Comparison of ENCODE assay signal across 10 cellular contexts in genomic region chr20:4195499-4195898, GRCh38. TPM values are rescaled to one million over a fixed set of nuclear protein-coding genes. Genes with fewer than 3 reads are reported as not detected.
DNase-seq lines count a peak whose midpoint lies in the region; ATAC-seq and TF ChIP-seq lines count a peak whose summit lies in the region.
"Had no signal": no experiment of that assay in that cellular context is flagged by ENCODE, and none has a peak within 500 bp of the region (broad histone marks: within the 10 kb centered on the region; RNA-seq: fewer than 3 reads in every experiment).

No MANE protein-coding gene starts in this region.

- CTCF ChIA-PET in BJ (lab: Yijun Ruan, JAX) = interaction anchor here (0.6 to 2.3 kb wide), 11 partner anchors 12 to 88 kb away, joined by 3 to 19 read pairs (median 3); no protein-coding TSS in a partner anchor
- CTCF ChIA-PET in activated naive CD4-positive, alpha-beta T cell treated with anti-CD3 and anti-CD28 coated beads, Interleukin-2, amount 10 ng/mL, durations not matched to agents 7 days and 5 days (lab: Charles Lee) = interaction anchor here (1.3 kb wide), 1 partner anchor 88 kb away, joined by 3 read pairs; no protein-coding TSS in a partner anchor

- no peaks in the 10 kb centered on the region for H3K4me1 ChIP-seq in mucosa of descending colon (ENCODE audit: low read depth)
- H3K4me1 ChIP-seq: adrenal gland, HAP-1 had no signal

- no peaks in the 10 kb centered on the region for H3K36me3 Mint-ChIP-seq in activated naive CD4-positive, alpha-beta T cell treated with anti-CD3 and anti-CD28 coated beads, Interleukin-2, amount 10 ng/mL, durations not matched to agents 7 days and 5 days

- intact Hi-C loops in dorsolateral prefrontal cortex (cut with DNase I) (no loop called here), mucosa of descending colon (cut with DNase I, micrococcal nuclease) (no loop called here)

- DNase-seq in BJ (ENCODE audit: low read depth) = no peak
- DNase-seq in Kasumi-1 (lab: John Stamatoyannopoulos, UW) = peak; percentile 11 to 35
- peak in 7 of 10 donors; percentile 31 to 64 (median 58) for DNase-seq in dorsolateral prefrontal cortex
- DNase-seq in mucosa of descending colon = peak in 2 of 3 donors; percentile 24 to 39
- no peak for DNase-seq in activated naive CD4-positive, alpha-beta T cell treated with anti-CD3 and anti-CD28 coated beads, Interleukin-2, amount 10 ng/mL, durations not matched to agents 7 days and 5 days
- DNase-seq in effector CD8-positive, alpha-beta T cell (lab: John Stamatoyannopoulos, UW) = no peak
- DNase-seq in SIG-M5 (lab: John Stamatoyannopoulos, UW) = no peak

- H3K36me3 ChIP-seq in BJ (ENCODE audit: control insufficient read depth, insufficient read depth, low read length) = no peaks in the 10 kb centered on the region
- H3K36me3 ChIP-seq in mucosa of descending colon (ENCODE audit: low read depth) = no peaks in the 10 kb centered on the region
- H3K36me3 ChIP-seq: adrenal gland, HAP-1 had no signal

- H3K4me3 ChIP-seq in BJ (ENCODE audit: low read depth, low read length) = no peak overlapping the region
- H3K4me3 ChIP-seq in dorsolateral prefrontal cortex = no peak overlapping the region
- H3K4me3 ChIP-seq in mucosa of descending colon = no peak overlapping the region
- H3K4me3 ChIP-seq: adrenal gland, HAP-1 had no signal

- no peak overlapping the region for H3K4me3 Mint-ChIP-seq in activated naive CD4-positive, alpha-beta T cell treated with anti-CD3 and anti-CD28 coated beads, Interleukin-2, amount 10 ng/mL, durations not matched to agents 7 days and 5 days

- H3K9me3 ChIP-seq in mucosa of descending colon = no peaks in the 10 kb centered on the region
- H3K9me3 ChIP-seq: adrenal gland, HAP-1 had no signal

- H3K27ac ChIP-seq in dorsolateral prefrontal cortex = no peak overlapping the region
- H3K27ac ChIP-seq: adrenal gland had no signal

- H3K9me3 Mint-ChIP-seq in activated naive CD4-positive, alpha-beta T cell treated with anti-CD3 and anti-CD28 coated beads, Interleukin-2, amount 10 ng/mL, durations not matched to agents 7 days and 5 days = no peaks in the 10 kb centered on the region

- H3K27me3 ChIP-seq in BJ (ENCODE audit: control insufficient read depth, insufficient read depth, low read length) (no peaks in the 10 kb centered on the region), dorsolateral prefrontal cortex (no peaks in the 10 kb centered on the region)
- H3K27me3 ChIP-seq: adrenal gland had no signal

- POLR2A ChIA-PET in BJ (lab: Charles Lee) = no interaction called here

- no peak overlapping the region for H3K27ac Mint-ChIP-seq in activated naive CD4-positive, alpha-beta T cell treated with anti-CD3 and anti-CD28 coated beads, Interleukin-2, amount 10 ng/mL, durations not matched to agents 7 days and 5 days

- ATAC-seq in mucosa of descending colon (peak; percentile 51), GM18909 (IDR thresholded peaks at IDR 0.05; ENCODE audit: poor library complexity, unreplicated experiment) (no peak)

- peak; percentile 67 for TF ChIP-seq CTCF in BJ (IDR thresholded peaks at IDR 0.05; ENCODE audit: insufficient read depth, low read depth, low read length)
- peak in 50 of 56 donors; percentile 20 to 62 (median 42) for TF ChIP-seq CTCF in dorsolateral prefrontal cortex (IDR thresholded peaks at IDR 0.05 in 54 of 56, conservative IDR thresholded peaks at IDR 0.05 in 2 of 56; ENCODE audit: low read depth in 1 of 56, partially characterized antibody in 56 of 56)
- no peak for TF ChIP-seq CTCF in mucosa of descending colon (IDR thresholded peaks at IDR 0.05)

- H3K27me3 Mint-ChIP-seq in activated naive CD4-positive, alpha-beta T cell treated with anti-CD3 and anti-CD28 coated beads, Interleukin-2, amount 10 ng/mL, durations not matched to agents 7 days and 5 days = peaks cover 31% of the 10 kb centered on the region

- H3K4me1 Mint-ChIP-seq in activated naive CD4-positive, alpha-beta T cell treated with anti-CD3 and anti-CD28 coated beads, Interleukin-2, amount 10 ng/mL, durations not matched to agents 7 days and 5 days = no peaks in the 10 kb centered on the region

RNA-seq across cellular contexts. Expression of gene SMOX, which starts 46.9 kb away (rescaled TPM):
- 2.5 and 7.0 TPM in 2 replicates for polyA plus RNA-seq in BJ (2011; rRNA removed)
- 2.2 and 3.5 TPM in 2 replicates for polyA minus RNA-seq in BJ (2011; rRNA and poly(A)+ RNA removed)
- total RNA-seq in dorsolateral prefrontal cortex (100 to 1,000 TPM in 2 of 120 experiments, 10 to 100 TPM in 118; 28.1 to 182 (median 50.5) TPM), mucosa of descending colon (10 to 100 TPM in 1 of 3 donors, 1 to 10 TPM in 2; 2.0 to 10.8 (median 4.5) TPM)

RNA-seq across cellular contexts. Expression of gene ADRA1D, which starts 53.6 kb away (rescaled TPM):
- polyA plus RNA-seq in BJ (2011; rRNA removed) = 3.7 and 6.5 TPM in 2 replicates
- 2.8 and 3.7 TPM in 2 replicates for polyA minus RNA-seq in BJ (2011; rRNA and poly(A)+ RNA removed)
- total RNA-seq in dorsolateral prefrontal cortex (1 to 10 TPM in 108 of 120 experiments, under 1 TPM in 12; 0.49 to 8.1 (median 2.3) TPM), mucosa of descending colon (under 1 TPM; 0.23 to 0.39 (median 0.38) TPM)

Comparison
In these comparisons a context has a peak if more than half of its experiments do, and no peak if none do; other contexts are left out.
1. DNase-seq: peak in Kasumi-1 (2 of 2), dorsolateral prefrontal cortex (7 of 10) and mucosa of descending colon (2 of 3); none in BJ (single experiment), activated naive CD4-positive, alpha-beta T cell treated with anti-CD3 and anti-CD28 coated beads, Interleukin-2, amount 10 ng/mL, durations not matched to agents 7 days and 5 days (single experiment), effector CD8-positive, alpha-beta T cell (single experiment) and SIG-M5 (single experiment).